ENCODE assay signal across 21 cellular contexts in genomic region chr17:80585880-80586279, GRCh38. TPM values are rescaled to one million over a fixed set of nuclear protein-coding genes. Genes with fewer than 3 reads are reported as not detected.
DNase-seq lines count a peak whose midpoint lies in the region; ATAC-seq, FAIRE-seq and TF ChIP-seq lines count a peak whose summit lies in the region.
"Had no signal": no experiment of that assay in that cellular context is flagged by ENCODE, and none has a peak within 500 bp of the region (broad histone marks: within the 10 kb centered on the region; RNA-seq: fewer than 3 reads in every experiment).

No MANE protein-coding gene starts in this region.

- TF ChIP-seq EP300 in HepG2 (IDR thresholded peaks at IDR 0.05; ENCODE audit: low read depth in 2 of 2, low read length in 2 of 2) (no peak), HepG2 (CRISPR knock-in tag; IDR thresholded peaks at IDR 0.05; ENCODE audit: borderline replicate concordance) (no peak)

- intact Hi-C loops in HepG2 (cut with micrococcal nuclease; ENCODE audit: unreplicated experiment) (loop anchor here (10.0 kb wide), 1 partner anchor 1651 kb away; no protein-coding TSS in a partner anchor), right lobe of liver (cut with DNase I) (no loop called here), upper lobe of right lung (cut with DNase I) (no loop called here)

- 98% methylated on average over 9 of the region's 9 CpGs for WGBS in HepG2 (ENCODE audit: low lambda C conversion rate)
- 72% methylated on average over 9 of the region's 9 CpGs for WGBS in right lobe of liver (ENCODE audit: insufficient coverage, low coverage, low lambda C conversion rate, missing lambda C conversion rate)

- peak; percentile 45 for DNase-seq in DMS153 treated with DMSO at 0.1 percent for 48 hours (lab: John Stamatoyannopoulos, UW; ENCODE audit: unreplicated experiment)
- no peak for DNase-seq in DMS153 (lab: John Stamatoyannopoulos, UW)
- DNase-seq in HepG2 (ENCODE audit: low spot score): no peak
- no peak for DNase-seq in right lobe of liver
- DNase-seq in astrocyte (ENCODE audit: low read depth): no peak
- DNase-seq in upper lobe of right lung: no peak
- no peak for DNase-seq in NCI-H2196 (lab: John Stamatoyannopoulos, UW; ENCODE audit: unreplicated experiment)
- DNase-seq in progenitor cell of endocrine pancreas (ENCODE audit: low spot score, unreplicated experiment): no peak
- DNase-seq: activated CD8-positive, alpha-beta memory T cell treated with anti-CD3 and anti-CD28 coated beads for 24 hours; left colon; MG63; mucosa of descending colon; occipital lobe; SJCRH30; stimulated activated CD4-positive, alpha-beta T cell treated with anti-CD3 and anti-CD28 coated beads, Interleukin-4, amount 100 ng/mL, for 24 hours; tibial artery had no signal

- no peaks in the 10 kb centered on the region for H3K36me3 Mint-ChIP-seq in astrocyte (ENCODE audit: low read depth, unreplicated experiment)
- H3K36me3 Mint-ChIP-seq in progenitor cell of endocrine pancreas (ENCODE audit: insufficient read depth): peaks cover 2% of the 10 kb centered on the region

- H3K4me1 ChIP-seq in HepG2 (ENCODE audit: insufficient read depth, low read length) (peaks cover 15% of the 10 kb centered on the region), right lobe of liver (no peaks in the 10 kb centered on the region), astrocyte (ENCODE audit: insufficient read depth, low read length) (peaks cover 14% of the 10 kb centered on the region), upper lobe of right lung (peaks cover 13% of the 10 kb centered on the region)
- H3K4me1 ChIP-seq: SJCRH30 had no signal

- no peak overlapping the region for H3K27ac ChIP-seq in HepG2 (ENCODE audit: extremely low read length, insufficient read depth, low read length)
- no peak overlapping the region for H3K27ac ChIP-seq in right lobe of liver
- H3K27ac ChIP-seq in astrocyte (ENCODE audit: low read depth, low read length): no peak overlapping the region
- peak overlapping the region; percentile 55 for H3K27ac ChIP-seq in upper lobe of right lung
- H3K27ac ChIP-seq: 22Rv1, C4-2B, SJCRH30, tibial artery had no signal

- H2AFZ ChIP-seq in HepG2 (ENCODE audit: low read length) (no peak overlapping the region), astrocyte (ENCODE audit: low read depth, low read length) (no peak overlapping the region)

- no peak for FAIRE-seq in HepG2 (lab: Jason Lieb, UNC)
- no peak for FAIRE-seq in astrocyte (lab: Jason Lieb, UNC)
- FAIRE-seq: H1, HTR-8/SVneo, TTC549 had no signal

- H3K9ac ChIP-seq in HepG2 (ENCODE audit: insufficient read depth, low read depth, low read length) (no peak overlapping the region), astrocyte (ENCODE audit: low read length) (peak overlapping the region; percentile 33)

- no peak for TF ChIP-seq RAD21 in HepG2 (CRISPR knock-in tag; IDR thresholded peaks at IDR 0.05)

- no peaks in the 10 kb centered on the region for H3K27me3 ChIP-seq in HepG2 (ENCODE audit: control insufficient read depth in 1 of 2, insufficient read depth in 2 of 2, low read length in 2 of 2)
- H3K27me3 ChIP-seq in right lobe of liver: no peaks in the 10 kb centered on the region
- no peaks in the 10 kb centered on the region for H3K27me3 ChIP-seq in astrocyte (ENCODE audit: insufficient read depth, low read length)
- H3K27me3 ChIP-seq in upper lobe of right lung: no peaks in the 10 kb centered on the region
- H3K27me3 ChIP-seq: MG63, SJCRH30, tibial artery had no signal

- no peak for TF ChIP-seq CTCF in HepG2 (CRISPR knock-in tag; IDR thresholded peaks at IDR 0.05)
- no peak for TF ChIP-seq CTCF in right lobe of liver (IDR thresholded peaks at IDR 0.05)
- no peak for TF ChIP-seq CTCF in astrocyte (IDR thresholded peaks at IDR 0.05; ENCODE audit: insufficient read depth, low read depth, low read length)
- TF ChIP-seq CTCF in upper lobe of right lung (IDR thresholded peaks at IDR 0.05): no peak
- TF ChIP-seq CTCF in progenitor cell of endocrine pancreas (IDR thresholded peaks at IDR 0.05; ENCODE audit: unreplicated experiment): no peak

- TF ChIP-seq POLR2A in HepG2 (IDR thresholded peaks at IDR 0.05; ENCODE audit: insufficient read depth in 1 of 2, low read depth in 2 of 2, low read length in 2 of 2): no peak
- TF ChIP-seq POLR2A in right lobe of liver (IDR thresholded peaks at IDR 0.05): no peak

- H3K4me3 ChIP-seq in HepG2 (replicated peaks in 1 of 3; ENCODE audit: insufficient read depth in 1 of 3, low read depth in 2 of 3, low read length in 3 of 3) (no peak overlapping the region), right lobe of liver (no peak overlapping the region), astrocyte (ENCODE audit: insufficient read depth, low read depth, low read length) (no peak overlapping the region), upper lobe of right lung (no peak overlapping the region)
- H3K4me3 ChIP-seq: MG63, mucosa of descending colon, SJCRH30, tibial artery had no signal

- no TSS peak for BruUV-seq in HepG2 (replicated peaks; lab: Mats Ljungman, UMichigan)

- H3K36me3 ChIP-seq in HepG2 (replicated peaks in 1 of 2; ENCODE audit: control insufficient read depth in 1 of 2, insufficient read depth in 2 of 2, low read length in 2 of 2) (peaks cover 8 to 10% of the 10 kb centered on the region in 2 experiments; a peak in 4 of 5 replicates), right lobe of liver (no peaks in the 10 kb centered on the region), astrocyte (ENCODE audit: insufficient read depth, low read length) (no peaks in the 10 kb centered on the region), upper lobe of right lung (no peaks in the 10 kb centered on the region)
- H3K36me3 ChIP-seq: MG63, SJCRH30 had no signal

- CTCF ChIA-PET in HepG2 (lab: Yijun Ruan, JAX; ENCODE audit: low intra/inter-chr PET ratio, low total read pairs): no interaction called here

- H3K4me1 Mint-ChIP-seq in astrocyte (ENCODE audit: low read depth, unreplicated experiment): peaks cover 15% of the 10 kb centered on the region
- peaks cover 9% of the 10 kb centered on the region for H3K4me1 Mint-ChIP-seq in progenitor cell of endocrine pancreas (ENCODE audit: low read depth)

- POLR2A ChIA-PET in HepG2 (lab: Yijun Ruan, JAX): no interaction called here

- H3K9me3 Mint-ChIP-seq in astrocyte (ENCODE audit: unreplicated experiment) (no peaks in the 10 kb centered on the region), progenitor cell of endocrine pancreas (ENCODE audit: low read depth) (no peaks in the 10 kb centered on the region)

- in situ Hi-C loops in HepG2 (cut with HindIII; ENCODE audit: extremely low pct_ligation_motif_present, low pct_unique_long_range_greater_than_20kb): no loop called here

- no peaks in the 10 kb centered on the region for H3K27me3 Mint-ChIP-seq in astrocyte (ENCODE audit: low read depth, unreplicated experiment)
- no peaks in the 10 kb centered on the region for H3K27me3 Mint-ChIP-seq in progenitor cell of endocrine pancreas

- no peak for ATAC-seq in HepG2
- no peak for ATAC-seq in right lobe of liver
- ATAC-seq in upper lobe of right lung: no peak
- ATAC-seq: left colon, mucosa of descending colon had no signal

- H3K4me3 Mint-ChIP-seq in astrocyte (ENCODE audit: unreplicated experiment): no peak overlapping the region
- H3K4me3 Mint-ChIP-seq in progenitor cell of endocrine pancreas (ENCODE audit: low read depth): no peak overlapping the region

- H3K9me3 ChIP-seq in HepG2 (ENCODE audit: low read length) (no peaks in the 10 kb centered on the region), right lobe of liver (no peaks in the 10 kb centered on the region), astrocyte (ENCODE audit: insufficient read depth, low read depth, low read length) (no peaks in the 10 kb centered on the region), upper lobe of right lung (no peaks in the 10 kb centered on the region)
- H3K9me3 ChIP-seq: MG63, mucosa of descending colon, SJCRH30, tibial artery had no signal

- H4K20me1 ChIP-seq in HepG2 (ENCODE audit: insufficient read depth, low read length) (no peaks in the 10 kb centered on the region; the same call in none of the 2 replicates), astrocyte (ENCODE audit: insufficient read depth, low read length) (peaks cover 69% of the 10 kb centered on the region)

- H3K79me2 ChIP-seq in HepG2 (ENCODE audit: insufficient read depth, low read length) (peaks cover 91% of the 10 kb centered on the region), astrocyte (ENCODE audit: insufficient read depth, low read length) (peaks cover 72% of the 10 kb centered on the region)

- H3K27ac Mint-ChIP-seq in astrocyte (ENCODE audit: unreplicated experiment) (no peak overlapping the region), progenitor cell of endocrine pancreas (no peak overlapping the region)

- H3K4me2 ChIP-seq in HepG2 (ENCODE audit: low read depth, low read length) (no peak overlapping the region), astrocyte (ENCODE audit: low read length) (peak overlapping the region; percentile 61)

TF ChIP-seq in HepG2, 621 proteins besides CTCF, POLR2A, EP300 and RAD21 (continues in another document):
- no peak for TF ChIP-seq ZNF329 (CRISPR knock-in tag; IDR thresholded peaks at IDR 0.05; ENCODE audit: low read depth)

RNA-seq across cellular contexts. Expression of gene RPTOR, which starts 41.2 kb away (rescaled TPM):
- total RNA-seq in HepG2 (2016; rRNA removed; fragmentation: Illumina TruSeq; extraction: Trizol) (25.3 TPM in 2 replicates), right lobe of liver (10 to 100 TPM; 13.1 to 24.0 (median 15.5) TPM), astrocyte (32.0 and 33.1 TPM in 2 replicates), upper lobe of right lung (35.4 TPM), progenitor cell of endocrine pancreas (39.9 and 40.0 TPM in 2 replicates)
- total RNA-seq in HepG2 (2016; cell fraction: cytosol; rRNA removed; fragmentation: Illumina TruSeq; extraction: Trizol; ENCODE audit: low read depth): 9.3 TPM in 2 replicates
- total RNA-seq in HepG2 (2016; cell fraction: insoluble cytoplasmic fraction; rRNA removed; fragmentation: Illumina TruSeq; extraction: Trizol): 19.0 and 24.1 TPM in 2 replicates
- total RNA-seq in HepG2 (2016; cell fraction: membrane; rRNA removed; fragmentation: Illumina TruSeq; extraction: Trizol): 10.7 and 12.5 TPM in 2 replicates
- total RNA-seq in HepG2 (2016; cell fraction: nucleus; rRNA removed; fragmentation: Illumina TruSeq; extraction: Trizol): 47.4 and 53.3 TPM in 2 replicates
- polyA plus RNA-seq in HepG2 (2011; rRNA removed): 6.6 and 7.2 TPM in 2 replicates
- polyA plus RNA-seq in HepG2 (2011; cell fraction: cytosol; rRNA removed): 4.9 and 6.5 TPM in 2 replicates
- polyA plus RNA-seq in HepG2 (2011; cell fraction: nucleus; rRNA removed): 40.6 and 57.3 TPM in 2 replicates
- polyA plus RNA-seq in HepG2 (2012): 16.9 and 22.1 TPM in 2 replicates
- 1.6 TPM in 2 replicates for polyA plus RNA-seq in HepG2 (2016; cell fraction: cytosol; fragmentation: Illumina TruSeq; extraction: Trizol; ENCODE audit: low read depth)
- 12.7 and 16.8 TPM in 2 replicates for polyA plus RNA-seq in HepG2 (2016; cell fraction: insoluble cytoplasmic fraction; fragmentation: Illumina TruSeq; extraction: Trizol; ENCODE audit: low read depth)
- polyA plus RNA-seq in HepG2 (2016; cell fraction: membrane; fragmentation: Illumina TruSeq; extraction: Trizol; ENCODE audit: low read depth): 3.3 and 3.8 TPM in 2 replicates
- polyA plus RNA-seq in HepG2 (2016; cell fraction: nucleus; fragmentation: Illumina TruSeq; extraction: Trizol; ENCODE audit: insufficient read depth, low read depth): 36.3 and 39.1 TPM in 2 replicates
- polyA minus RNA-seq in HepG2 (2011; rRNA and poly(A)+ RNA removed; ENCODE audit: low replicate concordance): 26.1 and 51.5 TPM in 2 replicates
- polyA minus RNA-seq in HepG2 (2011; cell fraction: cytosol; rRNA and poly(A)+ RNA removed): 18.6 and 20.2 TPM in 2 replicates
- polyA minus RNA-seq in HepG2 (2011; cell fraction: nucleus; rRNA and poly(A)+ RNA removed): 62.9 and 72.9 TPM in 2 replicates
